In genomic region chr19:17817668-17818363, GRCh38 we compare ENCODE assay signal across 31 cellular contexts. TPM values are rescaled to one million over a fixed set of nuclear protein-coding genes. Genes with fewer than 3 reads are reported as not detected.
"Had no signal": no experiment of that assay in that cellular context is flagged by ENCODE, and none has a peak within 500 bp of the region (broad histone marks: within the 10 kb centered on the region; RNA-seq: fewer than 3 reads in every experiment).

No MANE protein-coding gene starts in this region.

- H3K27ac ChIP-seq: coronary artery, esophagus squamous epithelium, neutrophil, parathyroid adenoma, stomach, thyroid gland, upper lobe of left lung had no signal

- H3K27me3 ChIP-seq: neutrophil, thyroid gland, upper lobe of left lung had no signal

- H2AFZ ChIP-seq: parathyroid adenoma had no signal

- H3K4me3 ChIP-seq: coronary artery, esophagus squamous epithelium, stomach, thyroid gland, upper lobe of left lung had no signal

- DNase-seq: dermis blood vessel endothelial cell; effector memory CD4-positive, alpha-beta T cell; esophagus squamous epithelium; foreskin melanocyte; hypothalamus; immature natural killer cell; islet precursor cell; kidney glomerular epithelial cell; mesendoderm; midbrain; naive thymus-derived CD8-positive, alpha-beta T cell; stimulated activated CD4-positive, alpha-beta T cell treated with anti-CD3 and anti-CD28 coated beads, Interleukin-2, amount 100 ng/mL, for 24 hours; stimulated activated CD4-positive, alpha-beta T cell treated with anti-CD3 and anti-CD28 coated beads, Interleukin-4, amount 100 ng/mL, for 24 hours; stimulated activated naive CD4-positive, alpha-beta T cell treated with Interleukin-2 at 50 U/mL for 16 hours; stomach; thyroid gland; upper lobe of left lung had no signal

- ATAC-seq: naive thymus-derived CD8-positive, alpha-beta T cell; sciatic nerve had no signal

- H3K4me1 ChIP-seq: esophagus squamous epithelium, stomach, thyroid gland, upper lobe of left lung had no signal

- H3K9me3 ChIP-seq: esophagus squamous epithelium, neutrophil, stomach, thyroid gland, upper lobe of left lung had no signal

- FAIRE-seq: endothelial cell of umbilical vein, urothelium cell line had no signal

- H3K36me3 ChIP-seq: esophagus squamous epithelium, neutrophil, thyroid gland, upper lobe of left lung had no signal

- H3K79me2 ChIP-seq: parathyroid adenoma had no signal

- H3K9ac ChIP-seq: parathyroid adenoma had no signal

RNA-seq across cellular contexts. Expression of gene INSL3, which starts 3.5 kb away (rescaled TPM):
- total RNA-seq: dermis blood vessel endothelial cell, endothelial cell of umbilical vein, epithelial cell of proximal tubule, esophagus squamous epithelium, liver, lung microvascular endothelial cell, myocyte, progenitor cell of endocrine pancreas, sciatic nerve, stomach, subcutaneous adipose tissue, temporal lobe had no signal
- polyA plus RNA-seq: endothelial cell of umbilical vein, neural cell had no signal

RNA-seq across cellular contexts. Expression of gene B3GNT3, which starts 22.9 kb away (rescaled TPM):
- total RNA-seq: dermis blood vessel endothelial cell; endothelial cell of umbilical vein; lung microvascular endothelial cell; myocyte; naive thymus-derived CD8-positive, alpha-beta T cell; progenitor cell of endocrine pancreas; temporal lobe had no signal
- polyA plus RNA-seq: immature natural killer cell, neural cell had no signal

RNA-seq across cellular contexts. Expression of gene JAK3, which starts 30.0 kb away (rescaled TPM):
- total RNA-seq: myocyte had no signal

RNA-seq across cellular contexts. Expression of gene SLC5A5, which starts 53.9 kb away (rescaled TPM):
- total RNA-seq: dermis blood vessel endothelial cell, endothelial cell of umbilical vein, epithelial cell of proximal tubule, lung microvascular endothelial cell, myocyte, progenitor cell of endocrine pancreas, sciatic nerve, subcutaneous adipose tissue had no signal
- polyA plus RNA-seq: endothelial cell of umbilical vein, liver, neural cell had no signal
